Comparison of ENCODE assay signal across 18 cellular contexts in the genomic region with DNA sequence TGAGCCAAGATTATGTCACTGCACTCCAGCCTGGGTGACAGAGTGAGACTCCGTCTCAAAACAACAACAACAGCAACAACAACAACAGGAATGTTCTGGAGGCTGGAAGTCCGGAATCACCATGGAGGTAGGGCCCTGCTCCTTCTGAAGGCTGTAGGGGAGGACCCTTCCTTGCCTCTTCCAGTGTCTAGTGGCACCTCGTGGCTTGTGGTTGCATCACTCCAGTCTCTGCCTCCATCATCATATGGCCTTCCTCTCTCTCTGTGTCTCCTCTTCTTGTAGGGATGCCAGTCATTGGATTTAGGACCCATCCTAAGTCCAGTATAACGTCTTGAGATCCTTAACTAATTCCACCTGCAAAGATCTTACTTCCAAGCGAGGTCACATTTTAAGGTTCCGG.
DNase-seq lines count a peak whose midpoint lies in the region; TF ChIP-seq lines count a peak whose summit lies in the region.
"Had no signal": no experiment of that assay in that cellular context is flagged by ENCODE, and none has a peak within 500 bp of the region (broad histone marks: within the 10 kb centered on the region; RNA-seq: fewer than 3 reads in every experiment).

No MANE protein-coding gene starts in this region.

- no peak for TF ChIP-seq POLR2A in NB4 (IDR thresholded peaks at IDR 0.05; ENCODE audit: extremely low read depth, insufficient read length)

- TF ChIP-seq CTCF in NB4 (IDR thresholded peaks at IDR 0.05; ENCODE audit: low read depth, low read length), result peak; percentile 6

- H3K4me3 ChIP-seq in NB4 (ENCODE audit: low read depth, low read length), result no peak overlapping the region

- peak overlapping the region; percentile 90 for H3K27ac ChIP-seq in cingulate gyrus (ENCODE audit: low read depth, low read length)
- peak overlapping the region; percentile 90 for H3K27ac ChIP-seq in substantia nigra (ENCODE audit: low read depth, low read length, poor library complexity, severe bottlenecking)

- DNase-seq in NB4 (ENCODE audit: low read depth), result no peak
- DNase-seq in OCI-M1 (lab: John Stamatoyannopoulos, UW), result peak; percentile 4
- peak in 1 of 49 donors; percentile 16 for DNase-seq in substantia nigra (lab: John Stamatoyannopoulos, UW)
- no peak for DNase-seq in cortex of kidney (lab: John Stamatoyannopoulos, UW)
- no peak for DNase-seq in NCI-H774 (lab: John Stamatoyannopoulos, UW)
- no peak for DNase-seq in amniotic stem cell (lab: John Stamatoyannopoulos, UW)
- DNase-seq: BE2C; CD4-positive, CD25-positive, alpha-beta regulatory T cell; DMS79 treated with DMSO at 0.1 percent for 48 hours; Karpas-422; NCI-H1048; NCI-H1436; NCI-H1930; NCI-H2171 treated with DMSO at 0.1 percent for 48 hours; NCI-H526; SIG-M5; SK-N-SH had no signal
